ENCODE assay signal across 21 cellular contexts in the genomic region with DNA sequence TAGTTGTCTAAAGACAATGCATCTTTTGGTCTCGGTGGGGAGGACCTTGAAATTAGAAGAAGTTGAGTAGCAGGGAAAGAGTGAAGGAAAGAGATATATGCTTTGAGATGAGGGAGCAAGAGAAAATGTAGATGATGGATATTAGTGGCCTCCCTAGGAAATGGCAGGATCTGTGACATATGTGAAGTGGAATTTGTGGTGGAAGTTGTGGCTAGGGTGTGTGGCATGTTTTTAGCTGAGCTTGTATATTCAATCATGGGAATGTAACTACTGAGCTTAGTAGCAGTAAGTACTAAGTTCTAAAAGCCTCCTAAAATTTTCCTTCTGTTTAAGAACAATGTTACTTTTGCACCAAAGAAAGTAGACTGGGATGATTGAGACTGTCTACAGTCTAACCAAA.
DNase-seq lines count a peak whose midpoint lies in the region; ATAC-seq, FAIRE-seq and TF ChIP-seq lines count a peak whose summit lies in the region.
"Had no signal": no experiment of that assay in that cellular context is flagged by ENCODE, and none has a peak within 500 bp of the region (broad histone marks: within the 10 kb centered on the region; RNA-seq: fewer than 3 reads in every experiment).

No MANE protein-coding gene starts in this region.

- H3K36me3 Mint-ChIP-seq in astrocyte (ENCODE audit: low read depth, unreplicated experiment), result no peaks in the 10 kb centered on the region
- H3K36me3 Mint-ChIP-seq: CD8-positive, alpha-beta T cell had no signal

- no peaks in the 10 kb centered on the region for H3K27me3 Mint-ChIP-seq in astrocyte (ENCODE audit: low read depth, unreplicated experiment)

- H3K9ac ChIP-seq in astrocyte (ENCODE audit: low read length), result no peak overlapping the region
- H3K9ac ChIP-seq: BLaER1 had no signal

- CTCF ChIA-PET in OCI-LY7 (lab: Charles Lee; ENCODE audit: unreplicated experiment), result no interaction called here

- peak; percentile 82 for FAIRE-seq in astrocyte (lab: Jason Lieb, UNC)
- FAIRE-seq: K562 had no signal

- no peak overlapping the region for H3K4me3 Mint-ChIP-seq in astrocyte (ENCODE audit: unreplicated experiment)
- H3K4me3 Mint-ChIP-seq: CD8-positive, alpha-beta T cell had no signal

- H3K4me1 Mint-ChIP-seq in astrocyte (ENCODE audit: low read depth, unreplicated experiment), result peaks cover 36% of the 10 kb centered on the region

- DNase-seq in AG10803 (ENCODE audit: low read depth) (peak; percentile 58), HS-27A (ENCODE audit: low read depth) (peak; percentile 54), astrocyte (ENCODE audit: low read depth) (peak; percentile 65), iris pigment epithelial cell (ENCODE audit: low read depth) (peak; percentile 28), NCI-H2081 treated with DMSO at 0.1 percent for 48 hours (lab: John Stamatoyannopoulos, UW) (no peak), OCI-LY7 (ENCODE audit: low spot score) (no peak)
- DNase-seq: 8988T; CD8-positive, alpha-beta T cell; GDM1; NCI-H1417 treated with DMSO at 0.1 percent for 48 hours; NCI-H1930; NCI-H2171; NCI-H446 treated with DMSO at 0.1 percent for 48 hours; NCI-H774; PC-9 had no signal

- H2AFZ ChIP-seq in astrocyte (ENCODE audit: low read depth, low read length) (no peak overlapping the region), OCI-LY7 (ENCODE audit: low read length) (no peak overlapping the region)
- H2AFZ ChIP-seq: PC-9 had no signal

- H3K27me3 ChIP-seq in astrocyte (ENCODE audit: insufficient read depth, low read length), result no peaks in the 10 kb centered on the region
- H3K27me3 ChIP-seq: BLaER1 had no signal

- H3K27ac ChIP-seq in astrocyte (ENCODE audit: low read depth, low read length), result no peak overlapping the region
- no peak overlapping the region for H3K27ac ChIP-seq in OCI-LY7 (ENCODE audit: low read depth, low read length, poor library complexity, severe bottlenecking)
- H3K27ac ChIP-seq: BLaER1, PC-9 had no signal

- H3K9me3 ChIP-seq in astrocyte (ENCODE audit: insufficient read depth, low read depth, low read length) (no peaks in the 10 kb centered on the region), OCI-LY7 (ENCODE audit: low read length) (no peaks in the 10 kb centered on the region)
- H3K9me3 ChIP-seq: BLaER1 had no signal

- BruUV-seq in OCI-LY7 (replicated peaks; lab: Mats Ljungman, UMichigan), result no TSS peak

- TF ChIP-seq CTCF in AG10803 (conservative IDR thresholded peaks at IDR 0.05; ENCODE audit: low read length) (no peak), astrocyte (IDR thresholded peaks at IDR 0.05; ENCODE audit: insufficient read depth, low read depth, low read length) (no peak), OCI-LY7 (conservative IDR thresholded peaks at IDR 0.05; ENCODE audit: low read length) (no peak)

- POLR2A ChIA-PET in OCI-LY7 (lab: Charles Lee), result no interaction called here

- H3K4me3 ChIP-seq in AG10803 (ENCODE audit: low read length) (no peak overlapping the region), astrocyte (ENCODE audit: insufficient read depth, low read depth, low read length) (no peak overlapping the region), OCI-LY7 (ENCODE audit: low read depth, low read length, poor library complexity, severe bottlenecking) (no peak overlapping the region)
- H3K4me3 ChIP-seq: BLaER1, GM12878, K562, PC-9 had no signal

- ATAC-seq in HG03442 (IDR thresholded peaks at IDR 0.05; ENCODE audit: unreplicated experiment) (no peak), HG03432 (IDR thresholded peaks at IDR 0.05; ENCODE audit: unreplicated experiment) (no peak)
- ATAC-seq: CD8-positive, alpha-beta T cell; GM12878; HCT116; K562 had no signal

- H3K4me2 ChIP-seq in astrocyte (ENCODE audit: low read length), result no peak overlapping the region
- no peak overlapping the region for H3K4me2 ChIP-seq in OCI-LY7 (ENCODE audit: low read length)
- H3K4me2 ChIP-seq: BLaER1, PC-9 had no signal

- H3K36me3 ChIP-seq in astrocyte (ENCODE audit: insufficient read depth, low read length), result no peaks in the 10 kb centered on the region
- no peaks in the 10 kb centered on the region for H3K36me3 ChIP-seq in OCI-LY7 (ENCODE audit: insufficient read depth, low read length)
- H3K36me3 ChIP-seq: BLaER1 had no signal

- H3K9me2 ChIP-seq in OCI-LY7 (ENCODE audit: insufficient read depth, low read length), result no peaks in the 10 kb centered on the region

- no peaks in the 10 kb centered on the region for H3K9me3 Mint-ChIP-seq in astrocyte (ENCODE audit: unreplicated experiment)
- H3K9me3 Mint-ChIP-seq: CD8-positive, alpha-beta T cell had no signal

- H3K4me1 ChIP-seq in astrocyte (ENCODE audit: insufficient read depth, low read length), result peaks cover 4% of the 10 kb centered on the region
- H3K4me1 ChIP-seq in OCI-LY7 (ENCODE audit: insufficient read depth, low read length, poor library complexity, severe bottlenecking), result no peaks in the 10 kb centered on the region
- H3K4me1 ChIP-seq: BLaER1 had no signal

- intact Hi-C loops in OCI-LY7 (cut with micrococcal nuclease; ENCODE audit: unreplicated experiment), result no loop called here

- H4K20me1 ChIP-seq in astrocyte (ENCODE audit: insufficient read depth, low read length) (no peaks in the 10 kb centered on the region), OCI-LY7 (ENCODE audit: insufficient read depth, low read length) (no peaks in the 10 kb centered on the region)
- H4K20me1 ChIP-seq: BLaER1 had no signal

- H3K79me2 ChIP-seq in astrocyte (ENCODE audit: insufficient read depth, low read length), result no peaks in the 10 kb centered on the region
- no peaks in the 10 kb centered on the region for H3K79me2 ChIP-seq in OCI-LY7 (ENCODE audit: insufficient read depth, low read depth, low read length)

- peak overlapping the region; percentile 44 for H3K27ac Mint-ChIP-seq in astrocyte (ENCODE audit: unreplicated experiment)
- H3K27ac Mint-ChIP-seq: CD8-positive, alpha-beta T cell had no signal

Comparison
In these comparisons a context has a peak if more than half of its experiments do, and no peak if none do; other contexts are left out.
1. DNase-seq: peak in AG10803 (single experiment), HS-27A (single experiment), astrocyte (single experiment) and iris pigment epithelial cell (single experiment); none in NCI-H2081 treated with DMSO at 0.1 percent for 48 hours (single experiment) and OCI-LY7 (single experiment).